30 cellular contexts compared by ENCODE assay signal in the genomic region with DNA sequence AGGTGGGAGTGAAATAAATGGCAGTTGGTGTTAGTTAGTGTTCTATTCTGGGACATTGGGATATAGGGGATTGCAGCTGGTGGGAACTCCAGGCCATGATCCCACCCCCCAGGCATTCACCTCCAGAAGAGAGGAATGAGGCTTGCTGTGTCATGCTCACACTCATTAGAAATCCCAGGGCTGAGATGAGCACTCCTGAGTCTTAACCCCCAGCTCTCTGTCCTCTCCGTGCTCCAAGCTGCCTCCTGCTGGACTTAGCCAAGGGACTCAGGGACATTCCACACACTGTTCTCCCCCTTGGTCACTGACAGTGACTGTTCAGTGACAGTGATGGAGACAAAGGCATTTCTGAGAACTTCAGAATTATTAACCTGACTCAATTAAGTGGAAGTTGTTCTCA. TPM values are rescaled to one million over a fixed set of nuclear protein-coding genes. Genes with fewer than 3 reads are reported as not detected.
"Had no signal": no experiment of that assay in that cellular context is flagged by ENCODE, and none has a peak within 500 bp of the region (broad histone marks: within the 10 kb centered on the region; RNA-seq: fewer than 3 reads in every experiment).

No MANE protein-coding gene starts in this region.

- H3K9me3 Mint-ChIP-seq: activated T-cell treated with anti-CD3 and anti-CD28 coated beads, Interleukin-2, amount 50 U/mL, for 24 hours; activated T-helper 17 cell treated with anti-CD3 and anti-CD28 coated beads, Interleukin-2, amount 50 U/mL, for 72 hours; memory B cell; T-cell; type B pancreatic cell had no signal

- H3K27ac ChIP-seq: spleen, thoracic aorta, vagina had no signal

- H3K4me1 Mint-ChIP-seq: activated B cell treated with CpG ODN at 0.5 μM for 24 hours; activated CD4-positive, alpha-beta T cell treated with anti-CD3 and anti-CD28 coated beads for 36 hours; activated T-helper 17 cell treated with anti-CD3 and anti-CD28 coated beads, Interleukin-2, amount 50 U/mL, for 72 hours; memory B cell; T-cell had no signal

- ATAC-seq: activated CD4-positive, alpha-beta T cell treated with anti-CD3 and anti-CD28 coated beads for 36 hours; activated naive CD4-positive, alpha-beta T cell treated with anti-CD3 and anti-CD28 coated beads, Interleukin-2, amount 50 U/mL, for 72 hours; activated T-helper 17 cell treated with anti-CD3 and anti-CD28 coated beads, Interleukin-2, amount 50 U/mL, for 72 hours; left cardiac atrium; T-cell had no signal

- H3K27me3 ChIP-seq: vagina had no signal

- H3K4me3 ChIP-seq: spleen, thoracic aorta, vagina had no signal

- H3K36me3 ChIP-seq: spleen, thoracic aorta, vagina had no signal

- H3K4me3 Mint-ChIP-seq: activated B cell treated with CpG ODN at 0.5 μM for 24 hours; activated CD4-positive, alpha-beta T cell treated with anti-CD3 and anti-CD28 coated beads for 36 hours; activated T-cell treated with anti-CD3 and anti-CD28 coated beads, Interleukin-2, amount 50 U/mL, for 24 hours; activated T-helper 17 cell treated with anti-CD3 and anti-CD28 coated beads, Interleukin-2, amount 50 U/mL, for 72 hours; memory B cell; nephron progenitor cell; T-cell; type B pancreatic cell had no signal

- DNase-seq: activated B cell treated with CpG ODN at 0.5 μM for 24 hours; activated CD4-positive, alpha-beta T cell treated with anti-CD3 and anti-CD28 coated beads for 36 hours; activated CD4-positive, alpha-beta T cell treated with anti-CD3 and anti-CD28 coated beads, Interleukin-2, amount 50 U/mL, for 4 hours; activated CD8-positive, alpha-beta memory T cell treated with anti-CD3 and anti-CD28 coated beads for 24 hours; activated CD8-positive, alpha-beta memory T cell treated with anti-CD3 and anti-CD28 coated beads, Interleukin-2, amount 50 U/mL, for 4 hours; activated T-cell treated with anti-CD3 and anti-CD28 coated beads, Interleukin-2, amount 50 U/mL, for 24 hours; aorta; cerebellar nuclear complex; cortex of kidney; erythroblast; foreskin melanocyte; hippocampal formation; islet precursor cell; left cardiac atrium; nephron progenitor cell; nucleus accumbens; posterior cingulate gyrus; spleen; stimulated activated CD4-positive, alpha-beta T cell treated with anti-CD3 and anti-CD28 coated beads, Interleukin-4, amount 100 ng/mL, for 24 hours; stimulated activated naive CD4-positive, alpha-beta T cell treated with Interleukin-2 at 50 U/mL for 16 hours; T-cell had no signal

- H3K27ac Mint-ChIP-seq: activated B cell treated with CpG ODN at 0.5 μM for 24 hours; activated CD4-positive, alpha-beta T cell treated with anti-CD3 and anti-CD28 coated beads for 36 hours; activated naive CD4-positive, alpha-beta T cell treated with anti-CD3 and anti-CD28 coated beads, Interleukin-2, amount 50 U/mL, for 72 hours; activated T-cell treated with anti-CD3 and anti-CD28 coated beads, Interleukin-2, amount 50 U/mL, for 24 hours; activated T-helper 17 cell treated with anti-CD3 and anti-CD28 coated beads, Interleukin-2, amount 50 U/mL, for 72 hours; memory B cell; nephron progenitor cell; T-cell; type B pancreatic cell had no signal

- H3K9me3 ChIP-seq: spleen, thoracic aorta, vagina had no signal

- H3K4me1 ChIP-seq: spleen, vagina had no signal

- H3K36me3 Mint-ChIP-seq: activated naive CD4-positive, alpha-beta T cell treated with anti-CD3 and anti-CD28 coated beads, Interleukin-2, amount 50 U/mL, for 72 hours; memory B cell; T-cell; type B pancreatic cell had no signal

RNA-seq across cellular contexts. Expression of gene CYP26A1, which starts 21.5 kb away (rescaled TPM):
- total RNA-seq: activated CD4-positive, alpha-beta T cell treated with anti-CD3 and anti-CD28 coated beads for 36 hours; aorta; mononuclear cell; myocyte; T-cell; thoracic aorta; vagina had no signal
- polyA plus RNA-seq: aorta had no signal

RNA-seq across cellular contexts. Expression of gene CYP26C1, which starts 34.6 kb away (rescaled TPM):
- total RNA-seq: activated T-helper 17 cell treated with anti-CD3 and anti-CD28 coated beads, Interleukin-2, amount 50 U/mL, for 72 hours; mononuclear cell; myocyte; vagina had no signal
- polyA plus RNA-seq: aorta, liver had no signal
